Comparison of ENCODE assay signal across 24 cellular contexts in the genomic region with DNA sequence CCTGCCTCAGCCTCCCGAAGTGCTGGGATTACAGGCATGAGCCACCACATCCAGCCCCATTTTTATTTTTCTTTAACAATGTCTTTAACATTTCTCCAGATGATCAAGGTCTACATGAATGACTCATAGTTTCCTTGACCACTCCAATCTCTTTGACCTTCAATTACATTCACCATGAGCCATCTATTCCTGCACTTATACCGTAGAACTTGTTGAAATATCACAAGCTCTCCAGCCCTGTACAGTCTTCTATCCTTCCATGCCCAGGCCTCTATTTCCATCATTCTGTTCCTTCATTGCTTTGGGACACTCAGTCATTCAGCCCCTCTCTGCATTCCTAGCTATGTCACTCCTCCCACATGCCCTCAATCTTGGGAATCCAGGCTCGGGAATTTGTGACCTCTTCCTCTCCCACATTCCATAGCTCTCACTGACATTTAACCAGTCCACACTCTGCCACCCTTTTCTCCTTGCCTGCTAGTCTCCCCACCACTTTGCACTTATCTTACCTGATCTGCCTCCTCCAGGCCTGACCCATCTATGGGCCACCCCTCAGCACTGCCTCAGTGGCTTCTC.
DNase-seq lines count a peak whose midpoint lies in the region; ATAC-seq, FAIRE-seq and TF ChIP-seq lines count a peak whose summit lies in the region.
"Had no signal": no experiment of that assay in that cellular context is flagged by ENCODE, and none has a peak within 500 bp of the region (broad histone marks: within the 10 kb centered on the region; RNA-seq: fewer than 3 reads in every experiment).

No MANE protein-coding gene starts in this region.

- CTCF ChIA-PET in K562 (lab: Yijun Ruan, JAX; ENCODE audit: low intra/inter-chr PET ratio), result no interaction called here
- CTCF ChIA-PET in activated CD8-positive, alpha-beta memory T cell treated with anti-CD3 and anti-CD28 coated beads, Interleukin-2, amount 10 ng/mL, durations not matched to agents 7 days and 5 days (lab: Charles Lee), result interaction anchor here (1.8 kb wide), 1 partner anchor 9 kb away, joined by 8 read pairs; no protein-coding TSS in a partner anchor

- H3K9me3 ChIP-seq in K562 (replicated peaks; ENCODE audit: control insufficient read depth, insufficient read depth, low read depth, low read length) (no peaks in the 10 kb centered on the region), stomach (no peaks in the 10 kb centered on the region)

- no peaks in the 10 kb centered on the region for H3K9me1 ChIP-seq in K562 (ENCODE audit: control insufficient read depth, insufficient read depth, low read length)

- POLR2A ChIA-PET in K562 (lab: Yijun Ruan, JAX), result interaction anchor here (0.6 to 0.8 kb wide), 2 partner anchors 9 to 15 kb away, joined by 3 to 4 read pairs; no protein-coding TSS in a partner anchor

- no peak for TF ChIP-seq EP300 in K562 (IDR thresholded peaks at IDR 0.05; ENCODE audit: low read length)
- TF ChIP-seq EP300 in stomach (IDR thresholded peaks at IDR 0.05), result no peak

- H3K9me3 Mint-ChIP-seq in activated CD8-positive, alpha-beta memory T cell treated with anti-CD3 and anti-CD28 coated beads, Interleukin-2, amount 10 ng/mL, durations not matched to agents 7 days and 5 days (ENCODE audit: low read depth), result no peaks in the 10 kb centered on the region

- no peak overlapping the region for H3K4me3 Mint-ChIP-seq in activated CD8-positive, alpha-beta memory T cell treated with anti-CD3 and anti-CD28 coated beads, Interleukin-2, amount 10 ng/mL, durations not matched to agents 7 days and 5 days
- H3K4me3 Mint-ChIP-seq: activated CD4-positive, alpha-beta T cell treated with anti-CD3 and anti-CD28 coated beads for 36 hours had no signal

- no peak overlapping the region for H3K4me2 ChIP-seq in K562 (ENCODE audit: insufficient read depth, low read length)

- H3K4me1 ChIP-seq in K562 (replicated peaks in 1 of 2; ENCODE audit: control insufficient read depth in 2 of 2, insufficient read depth in 2 of 2, low read length in 2 of 2) (no peaks in the 10 kb centered on the region), stomach (no peaks in the 10 kb centered on the region)
- H3K4me1 ChIP-seq: heart right ventricle had no signal

- in situ Hi-C loops in K562 (cut with MboI), result no loop called here

- no peak for FAIRE-seq in K562 (lab: Jason Lieb, UNC)
- FAIRE-seq: GM12892 had no signal

- H3K4me3 ChIP-seq in AG10803 (ENCODE audit: low read length), result no peak overlapping the region
- no peak overlapping the region for H3K4me3 ChIP-seq in K562
- no peak overlapping the region for H3K4me3 ChIP-seq in stomach
- H3K4me3 ChIP-seq: coronary artery, heart right ventricle, SK-N-MC had no signal

- no peak for TF ChIP-seq CTCF in AG10803 (conservative IDR thresholded peaks at IDR 0.05; ENCODE audit: low read length)
- TF ChIP-seq CTCF in K562 (IDR thresholded peaks at IDR 0.05 in 2 of 3, conservative IDR thresholded peaks at IDR 0.05 in 1 of 3; ENCODE audit: insufficient read depth in 2 of 3, low read depth in 1 of 3, low read length in 3 of 3), result no peak
- no peak for TF ChIP-seq CTCF in stomach (IDR thresholded peaks at IDR 0.05)

- H3K4me1 Mint-ChIP-seq in activated CD8-positive, alpha-beta memory T cell treated with anti-CD3 and anti-CD28 coated beads, Interleukin-2, amount 10 ng/mL, durations not matched to agents 7 days and 5 days, result no peaks in the 10 kb centered on the region

- H3K27ac Mint-ChIP-seq in activated CD8-positive, alpha-beta memory T cell treated with anti-CD3 and anti-CD28 coated beads, Interleukin-2, amount 10 ng/mL, durations not matched to agents 7 days and 5 days, result no peak overlapping the region
- H3K27ac Mint-ChIP-seq: activated CD4-positive, alpha-beta T cell treated with anti-CD3 and anti-CD28 coated beads for 36 hours had no signal

- TF ChIP-seq POLR2A in K562 (conservative IDR thresholded peaks at IDR 0.05) (no peak), stomach (IDR thresholded peaks at IDR 0.05) (no peak)

- H3K27me3 ChIP-seq in K562 (ENCODE audit: control insufficient read depth in 2 of 2, insufficient read depth in 2 of 2, low read length in 2 of 2) (peaks cover 4% of the 10 kb centered on the region in 2 experiments; a peak in 2 of 5 replicates), stomach (no peaks in the 10 kb centered on the region)
- H3K27me3 ChIP-seq: heart right ventricle had no signal

- no peak for ATAC-seq in K562
- no peak for ATAC-seq in sciatic nerve
- ATAC-seq in activated CD8-positive, alpha-beta memory T cell treated with anti-CD3 and anti-CD28 coated beads, Interleukin-2, amount 10 ng/mL, durations not matched to agents 7 days and 5 days, result no peak
- ATAC-seq: activated CD4-positive, alpha-beta T cell treated with anti-CD3 and anti-CD28 coated beads for 36 hours; right cardiac atrium; stimulated activated naive CD8-positive, alpha-beta T cell treated with anti-CD3 and anti-CD28 coated beads, Interleukin-15, Interleukin-2, amounts not matched to agents 100 U/mL and 50 U/mL, for 24 hours had no signal

- no peak for TF ChIP-seq RAD21 in K562 (CRISPR knock-in tag; conservative IDR thresholded peaks at IDR 0.05 in 1 of 2, IDR thresholded peaks at IDR 0.05 in 1 of 2)

- 8% methylated on average over 3 of the region's 3 CpGs for WGBS in K562 (ENCODE audit: insufficient coverage, low coverage, missing lambda C conversion rate)
- 60 to 78% (median 75%) methylated on average over 3 of the region's 3 CpGs for WGBS in stomach, 5 donors

- H3K27me3 Mint-ChIP-seq in activated CD8-positive, alpha-beta memory T cell treated with anti-CD3 and anti-CD28 coated beads, Interleukin-2, amount 10 ng/mL, durations not matched to agents 7 days and 5 days, result peaks cover 6% of the 10 kb centered on the region
- H3K27me3 Mint-ChIP-seq: activated CD4-positive, alpha-beta T cell treated with anti-CD3 and anti-CD28 coated beads for 36 hours had no signal

- H3K79me2 ChIP-seq in K562 (ENCODE audit: control insufficient read depth, insufficient read depth, low read length), result no peaks in the 10 kb centered on the region

- no peaks in the 10 kb centered on the region for H4K20me1 ChIP-seq in K562 (replicated peaks; ENCODE audit: control insufficient read depth, insufficient read depth, low read length)

- no TSS peak for BruUV-seq in K562 (replicated peaks; lab: Mats Ljungman, UMichigan)

- no peak overlapping the region for H2AFZ ChIP-seq in K562 (ENCODE audit: low read depth, low read length)

- DNase-seq in AG10803 (ENCODE audit: low read depth) (peak; percentile 19), HT1080 (ENCODE audit: low read depth) (peak; percentile 33), K562 (ENCODE audit: extremely low read depth in 1 of 4, low spot score in 3 of 4) (no peak), kidney glomerular epithelial cell (lab: John Stamatoyannopoulos, UW) (peak; percentile 14), sciatic nerve (ENCODE audit: low spot score) (no peak), stomach (no peak), head of caudate nucleus (no peak)
- no peak for DNase-seq in activated CD8-positive, alpha-beta memory T cell treated with anti-CD3 and anti-CD28 coated beads, Interleukin-2, amount 10 ng/mL, durations not matched to agents 7 days and 5 days
- DNase-seq: activated CD4-positive, alpha-beta T cell treated with anti-CD3 and anti-CD28 coated beads for 36 hours; activated CD8-positive, alpha-beta memory T cell treated with anti-CD3 and anti-CD28 coated beads, Interleukin-2, amount 50 U/mL, for 4 hours; activated gamma-delta T cell; aorta; COR-L47; GDM1; heart right ventricle; NCI-H2029; NCI-H524; right cardiac atrium; stimulated activated naive CD8-positive, alpha-beta T cell treated with anti-CD3 and anti-CD28 coated beads, Interleukin-15, Interleukin-2, amounts not matched to agents 100 U/mL and 50 U/mL, for 24 hours; T1000 had no signal

- intact Hi-C loops in K562 (cut with micrococcal nuclease) (loop anchor here (10.0 kb wide), 3 partner anchors 136 to 1486 kb away; no protein-coding TSS in a partner anchor), sciatic nerve (cut with DNase I) (no loop called here), stomach (cut with DNase I; ENCODE audit: low total_unique reads) (no loop called here), head of caudate nucleus (cut with DNase I) (no loop called here)

- H3K27ac ChIP-seq in K562 (ENCODE audit: extremely low read depth, low read depth, low read length) (no peak overlapping the region), stomach (no peak overlapping the region)
- H3K27ac ChIP-seq: coronary artery, epithelial cell of prostate, heart right ventricle, SK-N-MC had no signal

- no peaks in the 10 kb centered on the region for H3K36me3 Mint-ChIP-seq in activated CD8-positive, alpha-beta memory T cell treated with anti-CD3 and anti-CD28 coated beads, Interleukin-2, amount 10 ng/mL, durations not matched to agents 7 days and 5 days

- no peak overlapping the region for H3K9ac ChIP-seq in K562 (ENCODE audit: insufficient read depth in 1 of 2, low read depth in 2 of 2, low read length in 2 of 2)

- H3K36me3 ChIP-seq in K562 (ENCODE audit: control insufficient read depth, insufficient read depth, low read length) (no peaks in the 10 kb centered on the region), stomach (no peaks in the 10 kb centered on the region)
- H3K36me3 ChIP-seq: heart right ventricle had no signal

TF ChIP-seq in K562, 482 proteins besides CTCF, POLR2A, EP300 and RAD21 (continues in another document):
- TF ChIP-seq PHF8 (IDR thresholded peaks at IDR 0.05; ENCODE audit: borderline replicate concordance, low read length) (no peak), ZKSCAN3 (CRISPR knock-in tag; IDR thresholded peaks at IDR 0.05) (no peak), CBFA2T3 (IDR thresholded peaks at IDR 0.05) (no peak), FOXA3 (CRISPR knock-in tag; conservative IDR thresholded peaks at IDR 0.05 in 1 of 2, IDR thresholded peaks at IDR 0.05 in 1 of 2) (no peak)
- TF ChIP-seq, protein P1, sequence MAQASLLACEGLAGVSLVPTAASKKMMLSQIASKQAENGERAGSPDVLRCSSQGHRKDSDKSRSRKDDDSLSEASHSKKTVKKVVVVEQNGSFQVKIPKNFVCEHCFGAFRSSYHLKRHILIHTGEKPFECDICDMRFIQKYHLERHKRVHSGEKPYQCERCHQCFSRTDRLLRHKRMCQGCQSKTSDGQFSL (CRISPR knock-in tag; IDR thresholded peaks at IDR 0.05), result no peak
- TF ChIP-seq, protein P1 (tag; IDR thresholded peaks at IDR 0.05), result no peak
- TF ChIP-seq, protein P2, sequence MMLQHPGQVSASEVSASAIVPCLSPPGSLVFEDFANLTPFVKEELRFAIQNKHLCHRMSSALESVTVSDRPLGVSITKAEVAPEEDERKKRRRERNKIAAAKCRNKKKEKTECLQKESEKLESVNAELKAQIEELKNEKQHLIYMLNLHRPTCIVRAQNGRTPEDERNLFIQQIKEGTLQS (IDR thresholded peaks at IDR 0.05), result peak; percentile 57
- TF ChIP-seq, protein P2 (CRISPR knock-in tag; conservative IDR thresholded peaks at IDR 0.05), result no peak

Comparison
In these comparisons a context has a peak if more than half of its experiments do, and no peak if none do; other contexts are left out.
1. DNase-seq: peak in AG10803 (single experiment), HT1080 (single experiment) and kidney glomerular epithelial cell (single experiment); none in K562 (0 of 4), sciatic nerve (single experiment), activated CD8-positive, alpha-beta memory T cell treated with anti-CD3 and anti-CD28 coated beads, Interleukin-2, amount 10 ng/mL, durations not matched to agents 7 days and 5 days (single experiment), stomach (single experiment) and head of caudate nucleus (0 of 42).